ENCODE assay signal across 25 cellular contexts in the genomic region with DNA sequence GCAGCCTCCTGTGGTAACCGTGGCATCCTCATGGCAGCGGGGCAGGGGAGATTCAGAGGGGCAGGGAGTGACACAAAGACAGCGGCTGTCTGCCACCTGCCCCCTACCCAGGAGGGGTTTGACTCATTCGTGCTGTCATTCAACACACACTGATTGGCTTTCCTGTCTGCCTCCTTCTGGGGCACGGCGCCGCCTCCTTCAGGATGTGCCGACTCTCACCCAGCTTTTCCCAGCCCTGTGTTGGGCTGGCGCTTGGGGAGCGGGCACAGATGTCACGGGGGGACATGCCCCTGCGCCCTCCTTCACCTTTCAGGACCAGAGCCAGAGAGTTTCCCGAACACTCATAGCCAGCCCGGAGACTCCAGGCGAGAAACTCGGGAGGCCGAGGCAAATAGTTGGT.
"Had no signal": no experiment of that assay in that cellular context is flagged by ENCODE, and none has a peak within 500 bp of the region (broad histone marks: within the 10 kb centered on the region; RNA-seq: fewer than 3 reads in every experiment).

No MANE protein-coding gene starts in this region.

- H3K9ac ChIP-seq: parathyroid adenoma had no signal

- H3K4me3 Mint-ChIP-seq: activated CD8-positive, alpha-beta T cell treated with anti-CD3 and anti-CD28 coated beads, Interleukin-2, amount 10 ng/mL, durations not matched to agents 7 days and 5 days; activated T-helper 1 cell treated with anti-CD3 and anti-CD28 coated beads, Interleukin-12 subunit alpha, Interleukin-12 subunit beta, Interleukin-2, Interleukin-4 antibody, amounts not matched to agents 30 ng/mL and 10 ng/mL and 1 ng/mL, durations not matched to agents 14 hours and 24 hours and 36 hours; natural killer cell; T-helper 2 cell treated with Interferon-gamma antibody and Interleukin-4, amounts not matched to agents 5 μg/mL and 100 μg/mL, for 36 hours had no signal

- H3K27me3 ChIP-seq: brain microvascular endothelial cell, esophagus squamous epithelium, gastrocnemius medialis, sigmoid colon, upper lobe of right lung had no signal

- H3K9me3 ChIP-seq: esophagus squamous epithelium, gastrocnemius medialis, sigmoid colon, thoracic aorta, upper lobe of right lung had no signal

- H3K27ac ChIP-seq: brain microvascular endothelial cell, esophagus squamous epithelium, gastrocnemius medialis, parathyroid adenoma, sigmoid colon, thoracic aorta, upper lobe of right lung, VCaP had no signal

- H3K27ac Mint-ChIP-seq: activated CD8-positive, alpha-beta T cell treated with anti-CD3 and anti-CD28 coated beads, Interleukin-2, amount 10 ng/mL, durations not matched to agents 7 days and 5 days; activated T-helper 1 cell treated with anti-CD3 and anti-CD28 coated beads, Interleukin-12 subunit alpha, Interleukin-12 subunit beta, Interleukin-2, Interleukin-4 antibody, amounts not matched to agents 30 ng/mL and 10 ng/mL and 1 ng/mL, durations not matched to agents 14 hours and 24 hours and 36 hours; T-helper 2 cell treated with Interferon-gamma antibody and Interleukin-4, amounts not matched to agents 5 μg/mL and 100 μg/mL, for 36 hours had no signal

- H3K4me2 ChIP-seq: smooth muscle cell had no signal

- H3K36me3 Mint-ChIP-seq: natural killer cell had no signal

- H3K9me3 Mint-ChIP-seq: activated naive CD4-positive, alpha-beta T cell treated with anti-CD3 and anti-CD28 coated beads, Interleukin-2, amount 50 U/mL, for 72 hours; activated T-helper 1 cell treated with anti-CD3 and anti-CD28 coated beads, Interleukin-12 subunit alpha, Interleukin-12 subunit beta, Interleukin-2, Interleukin-4 antibody, amounts not matched to agents 30 ng/mL and 10 ng/mL and 1 ng/mL, durations not matched to agents 14 hours and 24 hours and 36 hours; natural killer cell; T-helper 2 cell treated with Interferon-gamma antibody and Interleukin-4, amounts not matched to agents 5 μg/mL and 100 μg/mL, for 36 hours had no signal

- H3K36me3 ChIP-seq: brain microvascular endothelial cell, gastrocnemius medialis, sigmoid colon, thoracic aorta, upper lobe of right lung had no signal

- ATAC-seq: activated CD4-positive, CD25-positive, alpha-beta regulatory T cell treated with anti-CD3 and anti-CD28 coated beads, Interleukin-2, amount 50 U/mL, for 24 hours; activated CD8-positive, alpha-beta T cell treated with anti-CD3 and anti-CD28 coated beads, Interleukin-2, amount 10 ng/mL, durations not matched to agents 7 days and 5 days; activated naive CD4-positive, alpha-beta T cell treated with anti-CD3 and anti-CD28 coated beads, Interleukin-2, amount 50 U/mL, for 72 hours; gastrocnemius medialis; left cardiac atrium; natural killer cell; upper lobe of right lung had no signal

- DNase-seq: activated CD4-positive, alpha-beta T cell treated with anti-CD3 and anti-CD28 coated beads, Interleukin-2, amount 50 U/mL, for 1 hour; activated CD8-positive, alpha-beta T cell treated with anti-CD3 and anti-CD28 coated beads, Interleukin-2, amount 10 ng/mL, durations not matched to agents 7 days and 5 days; activated gamma-delta T cell treated with Interleukin-2 at 50 U/mL for 16 hours; aorta; brain microvascular endothelial cell; caudate nucleus; esophagus squamous epithelium; gastrocnemius medialis; head of caudate nucleus; hypothalamus; left cardiac atrium; midbrain; natural killer cell; sigmoid colon; stimulated activated CD4-positive, alpha-beta T cell treated with anti-CD3 and anti-CD28 coated beads, Interleukin-15, amount 100 ng/mL, for 24 hours; stimulated activated naive CD4-positive, alpha-beta T cell treated with Interleukin-2 at 50 U/mL for 16 hours; upper lobe of right lung had no signal

- H2AFZ ChIP-seq: parathyroid adenoma had no signal

- H3K4me3 ChIP-seq: esophagus squamous epithelium, gastrocnemius medialis, sigmoid colon, smooth muscle cell, thoracic aorta, upper lobe of right lung had no signal

- H3K4me1 ChIP-seq: gastrocnemius medialis, upper lobe of right lung had no signal
